19 cellular contexts compared by ENCODE assay signal in genomic region chr1:221563476-221563921, GRCh38.
DNase-seq lines count a peak whose midpoint lies in the region; ATAC-seq, FAIRE-seq and TF ChIP-seq lines count a peak whose summit lies in the region.
"Had no signal": no experiment of that assay in that cellular context is flagged by ENCODE, and none has a peak within 500 bp of the region (broad histone marks: within the 10 kb centered on the region; RNA-seq: fewer than 3 reads in every experiment).

No MANE protein-coding gene starts in this region.

- H4K91ac ChIP-seq in H9 (ENCODE audit: insufficient read length, low read depth, low read length) = no peak overlapping the region

- H3K4me2 ChIP-seq in H9 (ENCODE audit: insufficient read depth, insufficient read length, low read length) = no peak overlapping the region

- H3K27me3 ChIP-seq in right lobe of liver (no peaks in the 10 kb centered on the region), gastrocnemius medialis (no peaks in the 10 kb centered on the region), small intestine (ENCODE audit: control insufficient read depth in 2 of 2, insufficient read depth in 2 of 2, low read length in 2 of 2) (no peaks in the 10 kb centered on the region), H9 (ENCODE audit: insufficient read depth, low read length) (no peaks in the 10 kb centered on the region)

- H3K9me3 ChIP-seq in right lobe of liver = no peaks in the 10 kb centered on the region
- H3K9me3 ChIP-seq in gastrocnemius medialis = no peaks in the 10 kb centered on the region
- no peaks in the 10 kb centered on the region for H3K9me3 ChIP-seq in small intestine (ENCODE audit: control insufficient read depth, low read depth)
- H3K9me3 ChIP-seq in H9 (ENCODE audit: control insufficient read depth, low read depth, low read length) = no peaks in the 10 kb centered on the region

- DNase-seq in Right ventricle myocardium superior = peak; percentile 41
- DNase-seq in cardiac septum (ENCODE audit: low spot score) = no peak
- DNase-seq in right lobe of liver = peak; percentile 79 to 88 (median 85)
- peak in 1 of 2 donors; percentile 24 for DNase-seq in gastrocnemius medialis
- no peak for DNase-seq in small intestine
- no peak for DNase-seq in lower leg skin (ENCODE audit: low spot score in 2 of 2)
- no peak for DNase-seq in H9
- DNase-seq in type B pancreatic cell (ENCODE audit: extremely low spot score, unreplicated experiment) = no peak
- DNase-seq: 8988T, COR-L47, DMS 273 treated with DMSO at 0.1 percent for 48 hours, DND-41, H7, NCI-H1417 treated with DMSO at 0.1 percent for 48 hours, NCI-H187 treated with DMSO at 0.1 percent for 48 hours, NCI-H226, NCI-H524 treated with DMSO at 0.1 percent for 48 hours, RPMI8226 had no signal

- no peaks in the 10 kb centered on the region for H3K36me3 ChIP-seq in right lobe of liver
- H3K36me3 ChIP-seq in gastrocnemius medialis = no peaks in the 10 kb centered on the region
- H3K36me3 ChIP-seq in small intestine (ENCODE audit: control insufficient read depth in 2 of 2, insufficient read depth in 2 of 2, low read length in 2 of 2) = no peaks in the 10 kb centered on the region

- no peak overlapping the region for H2BK120ac ChIP-seq in H9 (ENCODE audit: low read depth, low read length, poor library complexity, severe bottlenecking)

- H3K4me3 Mint-ChIP-seq in H9 = no peak overlapping the region
- H3K4me3 Mint-ChIP-seq in type B pancreatic cell = no peak overlapping the region
- H3K4me3 Mint-ChIP-seq: B cell had no signal

- H2AFZ ChIP-seq in H9 (ENCODE audit: low read length) = no peak overlapping the region

- H3K4me3 ChIP-seq in right lobe of liver (peak overlapping the region in 2 of 3 donors; percentile 2 to 3), gastrocnemius medialis (peak overlapping the region in 1 of 4 donors; percentile 10), small intestine (ENCODE audit: low read depth in 1 of 2, low read length in 2 of 2) (no peak overlapping the region), lower leg skin (ENCODE audit: low read depth, poor library complexity, severe bottlenecking) (no peak overlapping the region)

- TF ChIP-seq CTCF in right lobe of liver (IDR thresholded peaks at IDR 0.05) = no peak
- no peak for TF ChIP-seq CTCF in gastrocnemius medialis (IDR thresholded peaks at IDR 0.05 in 4 of 5, conservative IDR thresholded peaks at IDR 0.05 in 1 of 5)
- no peak for TF ChIP-seq CTCF in lower leg skin (IDR thresholded peaks at IDR 0.05)
- TF ChIP-seq CTCF in H9 (conservative IDR thresholded peaks at IDR 0.05) = no peak
- no peak for TF ChIP-seq CTCF in type B pancreatic cell (conservative IDR thresholded peaks at IDR 0.05)

- peaks cover 0 to 38% (median 14%) of the 10 kb centered on the region in 4 donors for H3K4me1 ChIP-seq in right lobe of liver
- peaks cover 16 to 36% of the 10 kb centered on the region in 2 donors for H3K4me1 ChIP-seq in gastrocnemius medialis
- no peaks in the 10 kb centered on the region for H3K4me1 ChIP-seq in small intestine (ENCODE audit: control insufficient read depth in 2 of 2, insufficient read depth in 1 of 2, low read depth in 1 of 2, low read length in 1 of 2)
- peaks cover 3% of the 10 kb centered on the region; the same call in 1 of the 2 replicates for H3K4me1 ChIP-seq in H9 (ENCODE audit: insufficient read depth, low read length)

- ATAC-seq in Right ventricle myocardium superior (ENCODE audit: poor library complexity) = peak; percentile 40
- ATAC-seq in right lobe of liver = peak; percentile 72 to 88 (median 80)
- peak; percentile 51 to 59 for ATAC-seq in gastrocnemius medialis

- H3K23me2 ChIP-seq in H9 (ENCODE audit: insufficient read length, low read depth, low read length, poor library complexity, severe bottlenecking) = no peaks in the 10 kb centered on the region

- peak overlapping the region; percentile 72 to 96 (median 92) for H3K27ac ChIP-seq in right lobe of liver
- H3K27ac ChIP-seq in gastrocnemius medialis = peak overlapping the region; percentile 74 to 84 (median 79)
- H3K27ac ChIP-seq in small intestine (ENCODE audit: low read depth in 1 of 2, low read length in 1 of 2) = no peak overlapping the region
- no peak overlapping the region for H3K27ac ChIP-seq in H9 (ENCODE audit: insufficient read length, low read depth, low read length)

- no peak overlapping the region for H3T11ph ChIP-seq in H9 (ENCODE audit: low read length)

- in situ Hi-C loops in gastrocnemius medialis (cut with MboI; ENCODE audit: low sequenced_read_pairs in 4 of 4) = loop anchor here in 2 of 4 donors (25.0 kb wide), 2 partner anchors 174 to 199 kb away; partner anchors contain the start of gene DUSP10 (in 1 of the 2)

- H2BK5ac ChIP-seq in H9 (ENCODE audit: insufficient read length, low read length) = no peak overlapping the region

- no peak overlapping the region for H3K23ac ChIP-seq in H9 (ENCODE audit: insufficient read length, low read depth, low read length)

- no peak overlapping the region for H3K4ac ChIP-seq in H9 (ENCODE audit: low read depth, low read length)

- H4K5ac ChIP-seq in H9 (ENCODE audit: insufficient read length, low read depth, low read length) = no peak overlapping the region

- intact Hi-C loops in Right ventricle myocardium superior (cut with DNase I) = no loop called here
- intact Hi-C loops in cardiac septum (cut with DNase I) = no loop called here
- intact Hi-C loops in right lobe of liver (cut with DNase I) = no loop called here
- intact Hi-C loops in gastrocnemius medialis (cut with DNase I; ENCODE audit: low total_unique reads) = loop anchor here (5.0 to 10.0 kb wide), 2 partner anchors 321 to 479 kb away; no protein-coding TSS in a partner anchor
- intact Hi-C loops in lower leg skin (cut with DNase I; ENCODE audit: low total_unique reads) = no loop called here

- H3K56ac ChIP-seq in H9 (ENCODE audit: insufficient read length, low read depth, low read length) = no peak overlapping the region

- no peaks in the 10 kb centered on the region for H3K36me3 Mint-ChIP-seq in H9 (ENCODE audit: insufficient read depth in 1 of 3, low read depth in 3 of 3)
- no peaks in the 10 kb centered on the region for H3K36me3 Mint-ChIP-seq in type B pancreatic cell

- no peak overlapping the region for H2BK12ac ChIP-seq in H9 (ENCODE audit: insufficient read length, low read depth, low read length)

- H3K79me1 ChIP-seq in H9 (ENCODE audit: insufficient read depth, low read depth, low read length, poor library complexity, severe bottlenecking) = no peaks in the 10 kb centered on the region

- TF ChIP-seq POLR2A in right lobe of liver (IDR thresholded peaks at IDR 0.05) (peak; percentile 43), gastrocnemius medialis (IDR thresholded peaks at IDR 0.05) (no peak), lower leg skin (IDR thresholded peaks at IDR 0.05) (no peak)

- H3K9me3 Mint-ChIP-seq in H9 = no peaks in the 10 kb centered on the region
- H3K9me3 Mint-ChIP-seq in type B pancreatic cell = no peaks in the 10 kb centered on the region

- H2AK5ac ChIP-seq in H9 (ENCODE audit: insufficient read length, low read length) = no peak overlapping the region

- H4K8ac ChIP-seq in H9 (replicated peaks; ENCODE audit: insufficient read length, low read depth, low read length) = no peak overlapping the region

- H3K27me3 Mint-ChIP-seq in H9 (ENCODE audit: low read depth) (no peaks in the 10 kb centered on the region), type B pancreatic cell (peaks cover 4% of the 10 kb centered on the region)
- H3K27me3 Mint-ChIP-seq: B cell had no signal

- FAIRE-seq in small intestine (lab: Jason Lieb, UNC) = no peak

- H3K4me1 Mint-ChIP-seq in H9 (peaks cover 9% of the 10 kb centered on the region in 2 experiments; a peak in 3 of 4 replicates), type B pancreatic cell (ENCODE audit: unreplicated experiment) (no peaks in the 10 kb centered on the region)
- H3K4me1 Mint-ChIP-seq: B cell had no signal

- no peak overlapping the region for H3K14ac ChIP-seq in H9 (ENCODE audit: insufficient read depth, low read length)

- H2BK20ac ChIP-seq in H9 (ENCODE audit: low read depth, low read length, poor library complexity, severe bottlenecking) = no peak overlapping the region

- H3K9ac ChIP-seq in H9 (ENCODE audit: extremely low read depth, insufficient read length, low read length) = no peak overlapping the region

- no peaks in the 10 kb centered on the region for H3K79me2 ChIP-seq in H9 (ENCODE audit: insufficient read depth, low read length)

- peak overlapping the region in 1 of 3 experiments; percentile 69; a peak in 2 of 7 replicates for H3K27ac Mint-ChIP-seq in H9
- no peak overlapping the region for H3K27ac Mint-ChIP-seq in type B pancreatic cell
- H3K27ac Mint-ChIP-seq: B cell had no signal

- no peaks in the 10 kb centered on the region for H4K20me1 ChIP-seq in H9 (ENCODE audit: control insufficient read depth, insufficient read depth, insufficient read length)

- H2BK15ac ChIP-seq in H9 (ENCODE audit: low read depth, low read length) = no peak overlapping the region

- no peak overlapping the region for H3K18ac ChIP-seq in H9 (ENCODE audit: insufficient read length, low read depth, low read length)

- 49% methylated on average over 23 of the region's 24 CpGs for whole genome bisulfite sequencing in right lobe of liver (ENCODE audit: insufficient coverage, low coverage, low lambda C conversion rate, missing lambda C conversion rate)
- WGBS in small intestine, 3 donors = 89 to 94% (median 90%) methylated on average over 24 of the region's 24 CpGs
- WGBS in lower leg skin, 2 donors = 90 to 94% methylated on average over 24 of the region's 24 CpGs
- no CpG with 5 or more reads among the region's 24 CpGs for WGBS in H9 (ENCODE audit: extremely low coverage, insufficient read length, low lambda C conversion rate)

Comparison
In these comparisons a context has a peak if more than half of its experiments do, and no peak if none do; other contexts are left out.
1. DNase-seq: peak in Right ventricle myocardium superior (single experiment) and right lobe of liver (3 of 3); none in cardiac septum (single experiment), small intestine (single experiment), lower leg skin (0 of 2), H9 (single experiment) and type B pancreatic cell (single experiment).
2. H3K27ac ChIP-seq: peak in right lobe of liver (3 of 3) and gastrocnemius medialis (4 of 4); none in small intestine (0 of 2) and H9 (single experiment).
3. H3K4me3 ChIP-seq: peak in right lobe of liver (2 of 3); none in small intestine (0 of 2) and lower leg skin (single experiment).
4. Peak in every context shown above with its lines, with median percentiles within 50 percentile points of each other: ATAC-seq.